8 cellular contexts compared by ENCODE assay signal in the genomic region with DNA sequence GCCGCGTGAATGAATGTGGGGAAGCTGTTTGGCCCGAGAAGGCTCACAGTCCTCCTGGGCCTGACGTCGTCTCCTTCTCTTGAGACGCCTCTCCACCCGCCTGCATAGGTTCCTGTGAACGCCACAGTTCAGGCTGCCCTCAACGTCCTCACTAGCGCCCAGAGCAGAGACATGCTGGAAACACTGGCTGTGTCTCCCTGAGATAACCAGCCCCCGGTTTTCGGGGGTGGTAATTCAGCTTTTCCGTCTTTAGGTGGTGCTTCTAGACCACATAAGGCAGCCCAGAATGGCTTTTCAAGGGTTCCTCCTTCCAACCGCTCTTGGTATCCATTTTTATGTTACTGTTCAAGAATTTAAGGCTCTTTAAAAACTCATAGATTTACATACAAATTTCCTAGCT.
DNase-seq lines count a peak whose midpoint lies in the region; ATAC-seq and TF ChIP-seq lines count a peak whose summit lies in the region.

No MANE protein-coding gene starts in this region.

- H3K27me3 ChIP-seq in BE2C (no peaks in the 10 kb centered on the region), Karpas-422 (ENCODE audit: low read length) (no peaks in the 10 kb centered on the region), adipocyte (replicated peaks; ENCODE audit: control insufficient read depth, insufficient read depth, low read length) (peaks cover 58% of the 10 kb centered on the region), spleen (replicated peaks in 1 of 7) (peaks cover 0 to 68% (median 24%) of the 10 kb centered on the region in 7 donors)

- TF ChIP-seq POLR2A in spleen (IDR thresholded peaks at IDR 0.05) = no peak

- no peaks in the 10 kb centered on the region for H3K4me1 ChIP-seq in BE2C
- no peaks in the 10 kb centered on the region for H3K4me1 ChIP-seq in Karpas-422 (ENCODE audit: low read length)
- H3K4me1 ChIP-seq in adipocyte (ENCODE audit: control insufficient read depth, insufficient read depth, low read length) = peaks cover 3% of the 10 kb centered on the region
- no peaks in the 10 kb centered on the region for H3K4me1 ChIP-seq in spleen

- H3K9me3 ChIP-seq in BE2C (no peaks in the 10 kb centered on the region), Karpas-422 (ENCODE audit: low read length) (no peaks in the 10 kb centered on the region), adipocyte (ENCODE audit: control insufficient read depth, low read length) (no peaks in the 10 kb centered on the region), spleen (no peaks in the 10 kb centered on the region)

- H3K79me2 ChIP-seq in Karpas-422 (ENCODE audit: low read length) = no peaks in the 10 kb centered on the region

- peak; percentile 40 for TF ChIP-seq CTCF in BE2C (IDR thresholded peaks at IDR 0.05; ENCODE audit: low read depth, low read length)
- TF ChIP-seq CTCF in spleen (IDR thresholded peaks at IDR 0.05 in 8 of 11, conservative IDR thresholded peaks at IDR 0.05 in 3 of 11) = peak in 6 of 11 experiments; percentile 17 to 40 (median 27)

- WGBS in spleen, 5 donors = 5 to 7% (median 6%) methylated on average over 12 to 14 of the region's 14 CpGs

- H3K36me3 ChIP-seq in BE2C (no peaks in the 10 kb centered on the region), Karpas-422 (ENCODE audit: insufficient read depth, low read length) (no peaks in the 10 kb centered on the region), adipocyte (ENCODE audit: control insufficient read depth, insufficient read depth, low read length, severe bottlenecking) (no peaks in the 10 kb centered on the region), spleen (no peaks in the 10 kb centered on the region)

- no peaks in the 10 kb centered on the region for H4K20me1 ChIP-seq in Karpas-422 (ENCODE audit: insufficient read depth, low read depth, low read length)

- intact Hi-C loops in spleen (cut with DNase I; ENCODE audit: low total_unique reads) = no loop called here

- H3K4me2 ChIP-seq in Karpas-422 (ENCODE audit: low read depth, low read length, poor library complexity, severe bottlenecking) = no peak overlapping the region

- H3K9me2 ChIP-seq in Karpas-422 (replicated peaks; ENCODE audit: insufficient read depth, low read length) = no peaks in the 10 kb centered on the region

- H3K4me3 ChIP-seq in BE2C (ENCODE audit: low read depth, low read length) = peak overlapping the region; percentile 30
- H3K4me3 ChIP-seq in Karpas-422 (ENCODE audit: low read length) = no peak overlapping the region
- peak overlapping the region; percentile 52 for H3K4me3 ChIP-seq in adipocyte (ENCODE audit: low read length)
- no peak overlapping the region for H3K4me3 ChIP-seq in spleen

- ATAC-seq in HG03095 (IDR thresholded peaks at IDR 0.05; ENCODE audit: unreplicated experiment) (no peak), GM21717 (IDR thresholded peaks at IDR 0.05; ENCODE audit: unreplicated experiment) (no peak), HG03457 (IDR thresholded peaks at IDR 0.05; ENCODE audit: unreplicated experiment) (no peak)

- H2AFZ ChIP-seq in Karpas-422 (ENCODE audit: low read length) = no peak overlapping the region

- no peak overlapping the region for H3K9ac ChIP-seq in Karpas-422 (ENCODE audit: low read length)
- no peak overlapping the region for H3K9ac ChIP-seq in adipocyte (ENCODE audit: low read length)

- H3K27ac ChIP-seq in Karpas-422 (ENCODE audit: low read length) (no peak overlapping the region), spleen (no peak overlapping the region)

- peak; percentile 17 for DNase-seq in BE2C
- peak; percentile 46 for DNase-seq in Karpas-422
- DNase-seq in adipocyte (ENCODE audit: low read depth) = peak; percentile 54
- DNase-seq in hepatic stellate cell (ENCODE audit: low spot score) = peak; percentile 28
- DNase-seq in spleen = no peak

Comparison
In these comparisons a context has a peak if more than half of its experiments do, and no peak if none do; other contexts are left out.
1. H3K4me3 ChIP-seq: peak in BE2C (single experiment) and adipocyte (single experiment); none in Karpas-422 (single experiment) and spleen (0 of 8).